ENCODE assay signal across 12 cellular contexts in genomic region chr5:40405230-40405629, GRCh38.
DNase-seq lines count a peak whose midpoint lies in the region; ATAC-seq, FAIRE-seq and TF ChIP-seq lines count a peak whose summit lies in the region.
"Had no signal": no experiment of that assay in that cellular context is flagged by ENCODE, and none has a peak within 500 bp of the region (broad histone marks: within the 10 kb centered on the region; RNA-seq: fewer than 3 reads in every experiment).

No MANE protein-coding gene starts in this region.

- H3K9me3 Mint-ChIP-seq in activated naive CD8-positive, alpha-beta T cell treated with anti-CD3 and anti-CD28 coated beads for 36 hours: peaks cover 20% of the 10 kb centered on the region

- H3K4me2 ChIP-seq in A549: peak overlapping the region; percentile 2; the same call in 1 of the 3 replicates

- no peaks in the 10 kb centered on the region for H3K9me3 ChIP-seq in A549
- H3K9me3 ChIP-seq: SJCRH30 had no signal

- peaks cover 70% of the 10 kb centered on the region for H3K4me1 Mint-ChIP-seq in activated naive CD8-positive, alpha-beta T cell treated with anti-CD3 and anti-CD28 coated beads for 36 hours

- no peak for TF ChIP-seq POLR2A in A549 (IDR thresholded peaks at IDR 0.05; ENCODE audit: low read length)

- no peak for TF ChIP-seq EP300 in A549 (IDR thresholded peaks at IDR 0.05)

- no peak for ATAC-seq in A549
- ATAC-seq in left lobe of liver: peak; percentile 58
- no peak for ATAC-seq in HG02973 (IDR thresholded peaks at IDR 0.05; ENCODE audit: unreplicated experiment)

- peaks cover 37% of the 10 kb centered on the region for H3K36me3 Mint-ChIP-seq in activated naive CD8-positive, alpha-beta T cell treated with anti-CD3 and anti-CD28 coated beads for 36 hours

- H3K4me1 ChIP-seq in A549: peaks cover 24% of the 10 kb centered on the region; the same call in 2 of the 3 replicates

- no peak for TF ChIP-seq RAD21 in A549 (conservative IDR thresholded peaks at IDR 0.05 in 1 of 2, IDR thresholded peaks at IDR 0.05 in 1 of 2)

- H3K4me3 Mint-ChIP-seq in activated naive CD8-positive, alpha-beta T cell treated with anti-CD3 and anti-CD28 coated beads for 36 hours: no peak overlapping the region

- POLR2A ChIA-PET in A549 (lab: Yijun Ruan, JAX): no interaction called here

- FAIRE-seq in A549 (lab: Jason Lieb, UNC) (no peak), HTR-8/SVneo (lab: Jason Lieb, UNC) (peak; percentile 64)
- FAIRE-seq: H1 had no signal

- CTCF ChIA-PET in A549 (lab: Yijun Ruan, JAX): interaction anchor here (0.7 kb wide), 1 partner anchor 31 kb away, joined by 3 read pairs; no protein-coding TSS in a partner anchor

- H3K27me3 Mint-ChIP-seq in activated naive CD8-positive, alpha-beta T cell treated with anti-CD3 and anti-CD28 coated beads for 36 hours: no peaks in the 10 kb centered on the region

- no peak overlapping the region for H3K4me3 ChIP-seq in A549
- H3K4me3 ChIP-seq: SJCRH30 had no signal

- no peak for TF ChIP-seq CTCF in A549 (IDR thresholded peaks at IDR 0.05)

- H3K27ac ChIP-seq in A549: peak overlapping the region in 1 of 2 experiments; percentile 7; a peak in 2 of 6 replicates
- H3K27ac ChIP-seq: SJCRH30 had no signal

- WGBS in A549 (ENCODE audit: missing lambda C conversion rate): 59% methylated on average over 2 of the region's 2 CpGs

- peak overlapping the region; percentile 99 for H3K27ac Mint-ChIP-seq in activated naive CD8-positive, alpha-beta T cell treated with anti-CD3 and anti-CD28 coated beads for 36 hours

- DNase-seq in A549 (ENCODE audit: low read depth in 1 of 2, low spot score in 1 of 2) (peak in 1 of 2 experiments; percentile 35), HTR-8/SVneo (ENCODE audit: insufficient read length, low spot score) (no peak), left lobe of liver (ENCODE audit: low spot score) (no peak), occipital lobe (lab: John Stamatoyannopoulos, UW) (no peak), hypothalamus (lab: John Stamatoyannopoulos, UW) (no peak), HuH-7.5 (ENCODE audit: low spot score) (no peak)
- no peak for DNase-seq in activated naive CD8-positive, alpha-beta T cell treated with anti-CD3 and anti-CD28 coated beads for 36 hours
- DNase-seq: left cardiac atrium, NCI-H1417, SJCRH30 had no signal

TF ChIP-seq in A549, 52 proteins besides CTCF, POLR2A, EP300 and RAD21:
- TF ChIP-seq HDAC2 (IDR thresholded peaks at IDR 0.05) (no peak), MAZ (IDR thresholded peaks at IDR 0.05; ENCODE audit: borderline replicate concordance, low read depth, low read length) (no peak), PHF8 (IDR thresholded peaks at IDR 0.05; ENCODE audit: borderline replicate concordance, low read depth) (no peak), ZC3H11A (IDR thresholded peaks at IDR 0.05) (no peak), HMGXB4 (CRISPR knock-in tag; IDR thresholded peaks at IDR 0.05; ENCODE audit: borderline replicate concordance) (no peak), EHMT2 (IDR thresholded peaks at IDR 0.05; ENCODE audit: low read depth) (no peak), ATOH8 (CRISPR knock-in tag; IDR thresholded peaks at IDR 0.05; ENCODE audit: low read depth) (no peak)
TF ChIP-seq in A549: peak in this region for 0.
